Comparison of ENCODE assay signal across 1 cellular context in the genomic region with DNA sequence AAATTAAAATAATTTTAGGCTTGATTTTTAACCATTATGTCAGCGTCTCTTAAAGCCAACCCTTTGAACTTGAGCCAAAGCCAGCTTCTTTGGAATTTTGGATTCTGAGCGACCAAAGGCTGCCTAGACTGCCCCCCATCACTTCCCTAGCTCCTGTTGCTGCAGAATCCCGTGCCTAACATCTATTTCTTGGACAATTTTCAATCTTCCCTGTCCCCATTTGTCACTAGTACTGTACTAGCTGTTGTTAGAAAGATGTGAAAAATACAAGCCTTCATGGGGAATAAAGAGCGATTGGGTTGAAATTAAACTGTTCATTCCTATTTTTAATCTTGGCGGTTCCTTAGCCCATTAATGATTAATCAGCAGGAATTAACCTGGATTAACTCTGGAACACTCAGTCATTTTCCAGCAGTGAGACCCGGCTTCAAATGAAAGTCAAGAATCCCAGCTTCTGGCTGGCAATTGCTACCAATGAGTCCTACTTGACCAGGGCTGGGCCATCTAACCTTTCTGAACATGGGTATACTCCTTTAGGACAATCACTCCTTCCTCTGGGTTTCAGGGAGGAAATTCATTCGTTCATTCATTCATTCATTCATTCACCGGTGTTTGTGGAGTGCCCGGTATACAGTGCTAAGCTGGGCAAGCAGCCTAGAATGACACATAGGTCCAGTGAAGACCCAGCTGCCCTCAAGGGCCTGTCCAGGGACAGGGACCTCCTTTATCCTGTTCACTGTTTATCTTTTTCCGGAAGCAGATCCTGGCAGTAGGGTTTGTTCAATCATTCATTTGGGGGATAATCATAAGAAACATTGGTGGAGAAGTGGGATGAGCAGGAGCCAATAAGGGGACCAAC.
TF ChIP-seq lines count a peak whose summit lies in the region.

No MANE protein-coding gene starts in this region.

TF ChIP-seq in HepG2, 621 proteins besides CTCF, POLR2A, EP300 and RAD21 (continued from another document and continues in another):
- TF ChIP-seq, protein P1, sequence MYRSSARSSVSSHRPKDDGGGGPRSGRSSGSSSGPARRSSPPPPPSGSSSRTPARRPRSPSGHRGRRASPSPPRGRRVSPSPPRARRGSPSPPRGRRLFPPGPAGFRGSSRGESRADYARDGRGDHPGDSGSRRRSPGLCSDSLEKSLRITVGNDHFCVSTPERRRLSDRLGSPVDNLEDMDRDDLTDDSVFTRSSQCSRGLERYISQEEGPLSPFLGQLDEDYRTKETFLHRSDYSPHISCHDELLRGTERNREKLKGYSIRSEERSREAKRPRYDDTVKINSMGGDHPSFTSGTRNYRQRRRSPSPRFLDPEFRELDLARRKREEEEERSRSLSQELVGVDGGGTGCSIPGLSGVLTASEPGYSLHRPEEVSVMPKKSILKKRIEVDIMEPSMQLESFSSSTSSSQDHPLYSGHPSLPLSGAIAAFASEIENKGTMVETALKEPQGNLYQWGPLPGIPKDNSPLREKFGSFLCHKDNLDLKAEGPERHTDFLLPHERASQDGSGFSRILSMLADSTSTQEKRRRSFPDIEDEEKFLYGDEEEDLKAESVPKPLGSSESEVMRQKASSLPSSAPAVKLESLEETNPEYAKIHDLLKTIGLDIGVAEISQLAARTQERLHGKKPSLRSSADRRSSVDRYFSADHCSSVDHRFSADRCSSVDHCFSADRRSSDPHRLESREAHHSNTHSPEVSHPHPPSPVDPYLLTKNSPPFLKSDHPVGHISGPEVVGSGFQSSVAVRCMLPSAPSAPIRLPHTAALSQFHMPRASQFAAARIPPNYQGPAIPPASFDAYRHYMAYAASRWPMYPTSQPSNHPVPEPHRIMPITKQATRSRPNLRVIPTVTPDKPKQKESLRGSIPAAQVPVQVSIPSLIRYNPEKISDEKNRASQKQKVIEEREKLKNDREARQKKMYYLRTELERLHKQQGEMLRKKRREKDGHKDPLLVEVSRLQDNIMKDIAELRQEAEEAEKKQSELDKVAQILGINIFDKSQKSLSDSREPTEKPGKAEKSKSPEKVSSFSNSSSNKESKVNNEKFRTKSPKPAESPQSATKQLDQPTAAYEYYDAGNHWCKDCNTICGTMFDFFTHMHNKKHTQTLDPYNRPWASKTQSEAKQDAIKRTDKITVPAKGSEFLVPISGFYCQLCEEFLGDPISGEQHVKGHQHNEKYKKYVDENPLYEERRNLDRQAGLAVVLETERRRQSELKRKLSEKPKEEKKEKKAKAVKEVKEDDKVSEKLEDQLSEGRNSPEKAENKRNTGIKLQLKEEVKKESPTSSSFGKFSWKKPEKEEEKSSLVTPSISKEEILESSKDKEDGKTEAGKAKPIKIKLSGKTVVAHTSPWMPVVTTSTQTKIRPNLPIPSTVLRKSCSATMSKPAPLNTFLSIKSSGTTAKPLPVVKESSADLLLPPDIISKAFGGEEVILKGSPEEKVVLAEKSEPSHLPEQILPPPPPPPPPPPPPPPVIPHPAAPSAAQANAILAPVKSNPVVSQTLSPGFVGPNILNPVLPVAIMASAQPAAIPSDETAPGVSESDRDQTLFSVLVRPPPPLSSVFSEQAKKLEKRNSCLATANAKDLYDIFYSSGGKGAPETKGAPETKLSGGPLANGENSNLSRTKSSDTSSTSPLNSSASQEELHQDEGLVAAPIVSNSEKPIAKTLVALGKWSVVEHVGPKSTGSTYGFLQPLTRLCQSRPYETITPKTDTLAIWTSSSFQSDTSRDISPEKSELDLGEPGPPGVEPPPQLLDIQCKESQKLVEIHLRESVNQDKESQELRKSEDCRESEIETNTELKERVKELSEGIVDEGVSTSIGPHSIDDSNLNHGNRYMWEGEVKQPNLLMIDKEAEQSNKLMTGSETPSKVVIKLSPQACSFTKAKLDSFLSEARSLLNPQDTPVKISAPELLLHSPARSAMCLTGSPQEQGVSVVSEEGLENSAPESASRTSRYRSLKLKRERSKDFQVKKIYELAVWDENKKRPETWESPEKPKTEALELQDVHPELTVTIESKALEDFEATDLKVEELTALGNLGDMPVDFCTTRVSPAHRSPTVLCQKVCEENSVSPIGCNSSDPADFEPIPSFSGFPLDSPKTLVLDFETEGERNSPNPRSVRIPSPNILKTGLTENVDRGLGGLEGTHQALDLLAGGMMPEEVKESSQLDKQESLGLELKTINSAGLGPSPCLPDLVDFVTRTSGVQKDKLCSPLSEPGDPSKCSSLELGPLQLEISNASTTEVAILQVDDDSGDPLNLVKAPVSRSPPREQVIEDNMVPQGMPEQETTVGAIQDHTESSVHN (CRISPR knock-in tag; IDR thresholded peaks at IDR 0.05) = 0 out of 2 replicates have a peak, but pooled peaks have one; percentile 74
- TF ChIP-seq ZBTB21 (CRISPR knock-in tag; IDR thresholded peaks at IDR 0.05) (no peak), ZNF331 (CRISPR knock-in tag; IDR thresholded peaks at IDR 0.05) (no peak), FOXM1 (CRISPR knock-in tag; IDR thresholded peaks at IDR 0.05) (no peak), FOXK2 (IDR thresholded peaks at IDR 0.05) (no peak), ZNF589 (CRISPR knock-in tag; conservative IDR thresholded peaks at IDR 0.05) (no peak), ZBTB46 (CRISPR knock-in tag; IDR thresholded peaks at IDR 0.05; ENCODE audit: borderline replicate concordance) (peak; percentile 60; the same call in 1 of the 2 replicates), NONO (IDR thresholded peaks at IDR 0.05) (no peak), NONO (CRISPR knock-in tag; conservative IDR thresholded peaks at IDR 0.05) (peak; percentile 48; the same call in 1 of the 2 replicates), HHEX (CRISPR knock-in tag; IDR thresholded peaks at IDR 0.05) (no peak), CBFB (CRISPR knock-in tag; IDR thresholded peaks at IDR 0.05) (no peak), JUN (CRISPR knock-in tag; IDR thresholded peaks at IDR 0.05) (no peak), ZBTB8A (CRISPR knock-in tag; IDR thresholded peaks at IDR 0.05; ENCODE audit: borderline replicate concordance, low read depth) (no peak), TGIF2 (CRISPR knock-in tag; IDR thresholded peaks at IDR 0.05) (peak; percentile 31; the same call in 1 of the 2 replicates), ZNF354B (CRISPR knock-in tag; IDR thresholded peaks at IDR 0.05) (no peak), MAFF (IDR thresholded peaks at IDR 0.05; ENCODE audit: low read depth, low read length) (peak; percentile 72), ZFX (CRISPR knock-in tag; IDR thresholded peaks at IDR 0.05; ENCODE audit: low read depth) (peak; percentile 56; the same call in 1 of the 2 replicates), ZHX2 (IDR thresholded peaks at IDR 0.05; ENCODE audit: low read depth) (no peak; the same call in 1 of the 2 replicates), ZHX2 (CRISPR knock-in tag; IDR thresholded peaks at IDR 0.05; ENCODE audit: borderline replicate concordance) (no peak), ZNF761 (CRISPR knock-in tag; conservative IDR thresholded peaks at IDR 0.05) (no peak), RCOR2 (CRISPR knock-in tag; IDR thresholded peaks at IDR 0.05) (no peak), ZBTB10 (CRISPR knock-in tag; IDR thresholded peaks at IDR 0.05; ENCODE audit: borderline replicate concordance) (no peak), NCOA5 (CRISPR knock-in tag; IDR thresholded peaks at IDR 0.05) (no peak), NFYC (CRISPR knock-in tag; IDR thresholded peaks at IDR 0.05) (no peak), ZFY (CRISPR knock-in tag; IDR thresholded peaks at IDR 0.05) (no peak), HINFP (CRISPR knock-in tag; IDR thresholded peaks at IDR 0.05; ENCODE audit: low read depth) (no peak), MED13 (CRISPR knock-in tag; IDR thresholded peaks at IDR 0.05) (no peak), MATR3 (CRISPR knock-in tag; IDR thresholded peaks at IDR 0.05) (no peak), NR2F2 (IDR thresholded peaks at IDR 0.05; ENCODE audit: borderline replicate concordance, low read depth) (no peak), RBAK (CRISPR knock-in tag; IDR thresholded peaks at IDR 0.05) (peak; percentile 75; the same call in 1 of the 2 replicates), ZSCAN12 (CRISPR knock-in tag; IDR thresholded peaks at IDR 0.05) (no peak), ZNF446 (CRISPR knock-in tag; IDR thresholded peaks at IDR 0.05) (peak; percentile 66; the same call in 1 of the 2 replicates)
- TF ChIP-seq, protein P2, sequence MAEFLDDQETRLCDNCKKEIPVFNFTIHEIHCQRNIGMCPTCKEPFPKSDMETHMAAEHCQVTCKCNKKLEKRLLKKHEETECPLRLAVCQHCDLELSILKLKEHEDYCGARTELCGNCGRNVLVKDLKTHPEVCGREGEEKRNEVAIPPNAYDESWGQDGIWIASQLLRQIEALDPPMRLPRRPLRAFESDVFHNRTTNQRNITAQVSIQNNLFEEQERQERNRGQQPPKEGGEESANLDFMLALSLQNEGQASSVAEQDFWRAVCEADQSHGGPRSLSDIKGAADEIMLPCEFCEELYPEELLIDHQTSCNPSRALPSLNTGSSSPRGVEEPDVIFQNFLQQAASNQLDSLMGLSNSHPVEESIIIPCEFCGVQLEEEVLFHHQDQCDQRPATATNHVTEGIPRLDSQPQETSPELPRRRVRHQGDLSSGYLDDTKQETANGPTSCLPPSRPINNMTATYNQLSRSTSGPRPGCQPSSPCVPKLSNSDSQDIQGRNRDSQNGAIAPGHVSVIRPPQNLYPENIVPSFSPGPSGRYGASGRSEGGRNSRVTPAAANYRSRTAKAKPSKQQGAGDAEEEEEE (CRISPR knock-in tag; IDR thresholded peaks at IDR 0.05; ENCODE audit: borderline replicate concordance) = no peak
